ENCODE assay signal across 24 cellular contexts in the genomic region with DNA sequence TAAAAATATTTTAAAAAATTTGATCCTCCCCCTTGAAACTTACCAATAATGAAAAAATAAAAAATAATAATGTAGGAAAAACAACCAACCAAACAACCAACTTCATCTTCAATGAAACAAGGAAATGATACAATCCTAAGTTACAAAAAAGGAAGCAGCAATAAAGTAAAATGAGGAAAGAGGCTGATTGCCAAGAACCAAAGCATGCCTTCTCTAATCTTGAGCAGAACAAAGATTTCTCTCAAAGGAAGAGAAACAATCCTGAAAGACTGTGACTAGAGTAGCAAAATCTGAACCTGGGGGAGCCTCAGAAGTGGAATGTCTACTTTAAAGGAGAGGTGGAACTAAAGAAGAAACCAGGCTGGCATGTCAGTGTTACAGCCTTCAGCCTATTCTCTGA.
"Had no signal": no experiment of that assay in that cellular context is flagged by ENCODE, and none has a peak within 500 bp of the region (broad histone marks: within the 10 kb centered on the region; RNA-seq: fewer than 3 reads in every experiment).

No MANE protein-coding gene starts in this region.

- H3K4me3 ChIP-seq: ascending aorta, colonic mucosa, esophagus muscularis mucosa, mucosa of descending colon, ovary, right lobe of liver, stomach, thoracic aorta, upper lobe of left lung had no signal

- H3K36me3 Mint-ChIP-seq: activated naive CD4-positive, alpha-beta T cell treated with anti-CD3 and anti-CD28 coated beads, Interleukin-2, amount 50 U/mL, for 24 hours; immature natural killer cell; memory B cell; naive B cell; stimulated activated effector memory CD8-positive, alpha-beta T cell treated with anti-CD3 and anti-CD28 coated beads, Interleukin-12 subunit alpha, Interleukin-12 subunit beta, amount 100 ng/mL, for 72 hours had no signal

- H3K36me3 ChIP-seq: ascending aorta, colonic mucosa, esophagus muscularis mucosa, ovary, right lobe of liver, stomach, thoracic aorta, upper lobe of left lung had no signal

- H3K4me1 ChIP-seq: ascending aorta, colonic mucosa, esophagus muscularis mucosa, right lobe of liver, stomach, upper lobe of left lung had no signal

- H3K4me3 Mint-ChIP-seq: activated naive CD4-positive, alpha-beta T cell treated with anti-CD3 and anti-CD28 coated beads, Interleukin-2, amount 50 U/mL, for 24 hours; activated T-cell treated with anti-CD3 and anti-CD28 coated beads, Interleukin-2, amount 50 U/mL, for 72 hours; central memory CD8-positive, alpha-beta T cell; immature natural killer cell; memory B cell; naive B cell; neural crest cell; stimulated activated effector memory CD8-positive, alpha-beta T cell treated with anti-CD3 and anti-CD28 coated beads, Interleukin-12 subunit alpha, Interleukin-12 subunit beta, amount 100 ng/mL, for 72 hours had no signal

- H3K9me3 Mint-ChIP-seq: activated naive CD4-positive, alpha-beta T cell treated with anti-CD3 and anti-CD28 coated beads, Interleukin-2, amount 50 U/mL, for 24 hours; activated T-cell treated with anti-CD3 and anti-CD28 coated beads, Interleukin-2, amount 50 U/mL, for 72 hours; central memory CD8-positive, alpha-beta T cell; neural crest cell had no signal

- H3K27ac Mint-ChIP-seq: activated naive CD4-positive, alpha-beta T cell treated with anti-CD3 and anti-CD28 coated beads, Interleukin-2, amount 50 U/mL, for 24 hours; activated T-cell treated with anti-CD3 and anti-CD28 coated beads, Interleukin-2, amount 50 U/mL, for 72 hours; immature natural killer cell; memory B cell; naive B cell; stimulated activated effector memory CD8-positive, alpha-beta T cell treated with anti-CD3 and anti-CD28 coated beads, Interleukin-12 subunit alpha, Interleukin-12 subunit beta, amount 100 ng/mL, for 72 hours had no signal

- H3K27me3 Mint-ChIP-seq: central memory CD8-positive, alpha-beta T cell had no signal

- H3K4me1 Mint-ChIP-seq: activated naive CD4-positive, alpha-beta T cell treated with anti-CD3 and anti-CD28 coated beads, Interleukin-2, amount 50 U/mL, for 24 hours; central memory CD8-positive, alpha-beta T cell; immature natural killer cell; memory B cell; naive B cell; neural crest cell; stimulated activated effector memory CD8-positive, alpha-beta T cell treated with anti-CD3 and anti-CD28 coated beads, Interleukin-12 subunit alpha, Interleukin-12 subunit beta, amount 100 ng/mL, for 72 hours had no signal

- H3K27ac ChIP-seq: ascending aorta, colonic mucosa, esophagus muscularis mucosa, ovary, right lobe of liver, stomach, thoracic aorta, upper lobe of left lung, VCaP had no signal

- H3K27me3 ChIP-seq: ascending aorta, colonic mucosa, esophagus muscularis mucosa, ovary, right lobe of liver, stomach, upper lobe of left lung had no signal

- DNase-seq: activated CD4-positive, alpha-beta T cell treated with anti-CD3 and anti-CD28 coated beads, Interleukin-2, amount 50 U/mL, for 1 hour; activated CD4-positive, CD25-positive, alpha-beta regulatory T cell treated with anti-CD3 and anti-CD28 coated beads, Interleukin-2, amount 50 U/mL, for 72 hours; activated effector memory CD4-positive, alpha-beta T cell treated with anti-CD3 and anti-CD28 coated beads, Interleukin-2, amount 50 U/mL, for 16 hours; activated T-cell treated with anti-CD3 and anti-CD28 coated beads, Interleukin-2, amount 50 U/mL, for 72 hours; colonic mucosa; effector CD4-positive, alpha-beta T cell; immature natural killer cell; mucosa of descending colon; naive B cell; ovary; right lobe of liver; small intestine; stimulated activated CD4-positive, alpha-beta T cell treated with anti-CD3 and anti-CD28 coated beads, Interleukin-4, amount 100 ng/mL, for 24 hours; stomach; upper lobe of left lung had no signal

- H3K9me3 ChIP-seq: ascending aorta, colonic mucosa, esophagus muscularis mucosa, mucosa of descending colon, ovary, right lobe of liver, stomach, thoracic aorta, upper lobe of left lung had no signal
